Comparison of ENCODE assay signal across 1 cellular context in the genomic region with DNA sequence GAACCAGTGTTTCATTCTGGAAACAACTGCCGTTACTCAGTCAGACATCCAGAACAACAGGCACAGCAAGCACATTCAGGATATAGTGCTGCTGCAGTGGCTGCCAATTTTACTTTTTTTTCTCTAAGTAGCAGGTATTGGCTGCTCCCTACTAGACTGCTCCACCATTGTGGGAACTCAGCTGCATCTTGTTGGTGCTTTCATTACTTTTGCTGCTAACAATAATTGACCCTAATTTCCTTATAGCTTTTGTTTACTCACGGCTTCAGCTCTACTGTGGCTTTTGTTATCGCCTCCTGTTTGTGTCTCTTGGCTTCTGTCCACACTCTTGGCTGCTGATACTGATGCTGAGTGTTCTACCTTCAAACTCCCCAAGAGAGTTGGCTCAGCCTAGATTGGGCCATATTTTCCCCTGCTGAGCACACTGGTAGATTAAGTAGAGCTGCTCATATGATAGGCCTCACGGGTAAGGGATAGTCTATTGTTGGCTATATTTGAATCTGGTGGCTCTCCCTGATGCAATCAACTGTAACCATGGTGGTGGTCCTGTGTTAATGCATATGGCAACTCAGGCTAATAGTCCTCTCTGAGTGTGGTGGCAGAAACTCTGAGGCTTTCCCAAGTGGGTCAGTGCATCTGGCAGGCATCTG.
TF ChIP-seq lines count a peak whose summit lies in the region.

No MANE protein-coding gene starts in this region.

TF ChIP-seq in K562, 482 proteins besides CTCF, POLR2A, EP300 and RAD21 (continued from another document):
- TF ChIP-seq, protein P1, sequence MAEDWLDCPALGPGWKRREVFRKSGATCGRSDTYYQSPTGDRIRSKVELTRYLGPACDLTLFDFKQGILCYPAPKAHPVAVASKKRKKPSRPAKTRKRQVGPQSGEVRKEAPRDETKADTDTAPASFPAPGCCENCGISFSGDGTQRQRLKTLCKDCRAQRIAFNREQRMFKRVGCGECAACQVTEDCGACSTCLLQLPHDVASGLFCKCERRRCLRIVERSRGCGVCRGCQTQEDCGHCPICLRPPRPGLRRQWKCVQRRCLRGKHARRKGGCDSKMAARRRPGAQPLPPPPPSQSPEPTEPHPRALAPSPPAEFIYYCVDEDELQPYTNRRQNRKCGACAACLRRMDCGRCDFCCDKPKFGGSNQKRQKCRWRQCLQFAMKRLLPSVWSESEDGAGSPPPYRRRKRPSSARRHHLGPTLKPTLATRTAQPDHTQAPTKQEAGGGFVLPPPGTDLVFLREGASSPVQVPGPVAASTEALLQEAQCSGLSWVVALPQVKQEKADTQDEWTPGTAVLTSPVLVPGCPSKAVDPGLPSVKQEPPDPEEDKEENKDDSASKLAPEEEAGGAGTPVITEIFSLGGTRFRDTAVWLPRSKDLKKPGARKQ (CRISPR knock-in tag; IDR thresholded peaks at IDR 0.05): no peak
- TF ChIP-seq CREB1 (IDR thresholded peaks at IDR 0.05) (no peak), CREB1 (CRISPR knock-in tag; IDR thresholded peaks at IDR 0.05) (no peak), POLR2B (IDR thresholded peaks at IDR 0.05; ENCODE audit: low read depth, partially characterized antibody) (no peak), ZNF239 (CRISPR knock-in tag; IDR thresholded peaks at IDR 0.05) (no peak), EHMT2 (IDR thresholded peaks at IDR 0.05) (no peak; the same call in 1 of the 2 replicates), KLF13 (tag; IDR thresholded peaks at IDR 0.05; ENCODE audit: borderline replicate concordance, low read depth) (no peak), GTF2E2 (tag; IDR thresholded peaks at IDR 0.05) (no peak), TAF1 (IDR thresholded peaks at IDR 0.05; ENCODE audit: control insufficient read depth, extremely low read depth, insufficient read depth, low read length, severe bottlenecking) (no peak), CBFA2T3 (IDR thresholded peaks at IDR 0.05) (peak; percentile 61), TAF7 (tag; IDR thresholded peaks at IDR 0.05) (no peak), ARID1B (IDR thresholded peaks at IDR 0.05) (peak; percentile 68), HMGN3 (IDR thresholded peaks at IDR 0.05; ENCODE audit: borderline replicate concordance, extremely low read depth, insufficient read length, low read depth, low read length) (no peak), RFX1 (IDR thresholded peaks at IDR 0.05) (no peak), HLTF (IDR thresholded peaks at IDR 0.05) (no peak), ZNF778 (CRISPR knock-in tag; IDR thresholded peaks at IDR 0.05) (no peak), ZNF175 (CRISPR knock-in tag; IDR thresholded peaks at IDR 0.05; ENCODE audit: low read depth) (no peak), ZNF41 (CRISPR knock-in tag; conservative IDR thresholded peaks at IDR 0.05) (0 out of 2 replicates have a peak, but pooled peaks have one; percentile 41), ZNF263 (CRISPR knock-in tag; IDR thresholded peaks at IDR 0.05; ENCODE audit: borderline replicate concordance) (no peak), ZNF507 (tag; conservative IDR thresholded peaks at IDR 0.05) (no peak), ZNF583 (CRISPR knock-in tag; IDR thresholded peaks at IDR 0.05) (no peak), POLR2AphosphoS5 (IDR thresholded peaks at IDR 0.05; ENCODE audit: control insufficient read depth, insufficient read depth, low read depth, low read length) (no peak), HIVEP1 (CRISPR knock-in tag; IDR thresholded peaks at IDR 0.05) (no peak), KDM5B (IDR thresholded peaks at IDR 0.05; ENCODE audit: insufficient replicate concordance, low read depth, low read length) (no peak), HNRNPUL1 (IDR thresholded peaks at IDR 0.05; ENCODE audit: low read length) (no peak), TCF7L2 (IDR thresholded peaks at IDR 0.05; ENCODE audit: low read depth, low read length) (no peak), POLR3A (IDR thresholded peaks at IDR 0.05; ENCODE audit: borderline replicate concordance, extremely low read depth, insufficient read depth, insufficient read length) (no peak), ZNF121 (CRISPR knock-in tag; conservative IDR thresholded peaks at IDR 0.05) (no peak), ZNF561 (CRISPR knock-in tag; conservative IDR thresholded peaks at IDR 0.05) (no peak), ESRRA (IDR thresholded peaks at IDR 0.05; ENCODE audit: borderline replicate concordance, low read depth) (no peak), BCL6 (CRISPR knock-in tag; IDR thresholded peaks at IDR 0.05) (no peak)
- TF ChIP-seq, protein P2, sequence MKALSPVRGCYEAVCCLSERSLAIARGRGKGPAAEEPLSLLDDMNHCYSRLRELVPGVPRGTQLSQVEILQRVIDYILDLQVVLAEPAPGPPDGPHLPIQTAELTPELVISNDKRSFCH (CRISPR knock-in tag; IDR thresholded peaks at IDR 0.05): no peak
- TF ChIP-seq, protein P2 (tag; IDR thresholded peaks at IDR 0.05): no peak
- TF ChIP-seq, protein P3, sequence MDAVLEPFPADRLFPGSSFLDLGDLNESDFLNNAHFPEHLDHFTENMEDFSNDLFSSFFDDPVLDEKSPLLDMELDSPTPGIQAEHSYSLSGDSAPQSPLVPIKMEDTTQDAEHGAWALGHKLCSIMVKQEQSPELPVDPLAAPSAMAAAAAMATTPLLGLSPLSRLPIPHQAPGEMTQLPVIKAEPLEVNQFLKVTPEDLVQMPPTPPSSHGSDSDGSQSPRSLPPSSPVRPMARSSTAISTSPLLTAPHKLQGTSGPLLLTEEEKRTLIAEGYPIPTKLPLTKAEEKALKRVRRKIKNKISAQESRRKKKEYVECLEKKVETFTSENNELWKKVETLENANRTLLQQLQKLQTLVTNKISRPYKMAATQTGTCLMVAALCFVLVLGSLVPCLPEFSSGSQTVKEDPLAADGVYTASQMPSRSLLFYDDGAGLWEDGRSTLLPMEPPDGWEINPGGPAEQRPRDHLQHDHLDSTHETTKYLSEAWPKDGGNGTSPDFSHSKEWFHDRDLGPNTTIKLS (IDR thresholded peaks at IDR 0.05; ENCODE audit: borderline replicate concordance, low read depth): no peak
- TF ChIP-seq, protein P4, sequence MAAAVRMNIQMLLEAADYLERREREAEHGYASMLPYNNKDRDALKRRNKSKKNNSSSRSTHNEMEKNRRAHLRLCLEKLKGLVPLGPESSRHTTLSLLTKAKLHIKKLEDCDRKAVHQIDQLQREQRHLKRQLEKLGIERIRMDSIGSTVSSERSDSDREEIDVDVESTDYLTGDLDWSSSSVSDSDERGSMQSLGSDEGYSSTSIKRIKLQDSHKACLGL (CRISPR knock-in tag; IDR thresholded peaks at IDR 0.05; ENCODE audit: borderline replicate concordance, poor library complexity, severe bottlenecking): no peak
- TF ChIP-seq, protein P5, sequence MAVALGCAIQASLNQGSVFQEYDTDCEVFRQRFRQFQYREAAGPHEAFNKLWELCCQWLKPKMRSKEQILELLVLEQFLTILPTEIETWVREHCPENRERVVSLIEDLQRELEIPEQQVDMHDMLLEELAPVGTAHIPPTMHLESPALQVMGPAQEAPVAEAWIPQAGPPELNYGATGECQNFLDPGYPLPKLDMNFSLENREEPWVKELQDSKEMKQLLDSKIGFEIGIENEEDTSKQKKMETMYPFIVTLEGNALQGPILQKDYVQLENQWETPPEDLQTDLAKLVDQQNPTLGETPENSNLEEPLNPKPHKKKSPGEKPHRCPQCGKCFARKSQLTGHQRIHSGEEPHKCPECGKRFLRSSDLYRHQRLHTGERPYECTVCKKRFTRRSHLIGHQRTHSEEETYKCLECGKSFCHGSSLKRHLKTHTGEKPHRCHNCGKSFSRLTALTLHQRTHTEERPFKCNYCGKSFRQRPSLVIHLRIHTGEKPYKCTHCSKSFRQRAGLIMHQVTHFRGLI (CRISPR knock-in tag; IDR thresholded peaks at IDR 0.05): no peak
- TF ChIP-seq, protein P6, sequence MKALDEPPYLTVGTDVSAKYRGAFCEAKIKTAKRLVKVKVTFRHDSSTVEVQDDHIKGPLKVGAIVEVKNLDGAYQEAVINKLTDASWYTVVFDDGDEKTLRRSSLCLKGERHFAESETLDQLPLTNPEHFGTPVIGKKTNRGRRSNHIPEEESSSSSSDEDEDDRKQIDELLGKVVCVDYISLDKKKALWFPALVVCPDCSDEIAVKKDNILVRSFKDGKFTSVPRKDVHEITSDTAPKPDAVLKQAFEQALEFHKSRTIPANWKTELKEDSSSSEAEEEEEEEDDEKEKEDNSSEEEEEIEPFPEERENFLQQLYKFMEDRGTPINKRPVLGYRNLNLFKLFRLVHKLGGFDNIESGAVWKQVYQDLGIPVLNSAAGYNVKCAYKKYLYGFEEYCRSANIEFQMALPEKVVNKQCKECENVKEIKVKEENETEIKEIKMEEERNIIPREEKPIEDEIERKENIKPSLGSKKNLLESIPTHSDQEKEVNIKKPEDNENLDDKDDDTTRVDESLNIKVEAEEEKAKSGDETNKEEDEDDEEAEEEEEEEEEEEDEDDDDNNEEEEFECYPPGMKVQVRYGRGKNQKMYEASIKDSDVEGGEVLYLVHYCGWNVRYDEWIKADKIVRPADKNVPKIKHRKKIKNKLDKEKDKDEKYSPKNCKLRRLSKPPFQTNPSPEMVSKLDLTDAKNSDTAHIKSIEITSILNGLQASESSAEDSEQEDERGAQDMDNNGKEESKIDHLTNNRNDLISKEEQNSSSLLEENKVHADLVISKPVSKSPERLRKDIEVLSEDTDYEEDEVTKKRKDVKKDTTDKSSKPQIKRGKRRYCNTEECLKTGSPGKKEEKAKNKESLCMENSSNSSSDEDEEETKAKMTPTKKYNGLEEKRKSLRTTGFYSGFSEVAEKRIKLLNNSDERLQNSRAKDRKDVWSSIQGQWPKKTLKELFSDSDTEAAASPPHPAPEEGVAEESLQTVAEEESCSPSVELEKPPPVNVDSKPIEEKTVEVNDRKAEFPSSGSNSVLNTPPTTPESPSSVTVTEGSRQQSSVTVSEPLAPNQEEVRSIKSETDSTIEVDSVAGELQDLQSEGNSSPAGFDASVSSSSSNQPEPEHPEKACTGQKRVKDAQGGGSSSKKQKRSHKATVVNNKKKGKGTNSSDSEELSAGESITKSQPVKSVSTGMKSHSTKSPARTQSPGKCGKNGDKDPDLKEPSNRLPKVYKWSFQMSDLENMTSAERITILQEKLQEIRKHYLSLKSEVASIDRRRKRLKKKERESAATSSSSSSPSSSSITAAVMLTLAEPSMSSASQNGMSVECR (CRISPR knock-in tag; IDR thresholded peaks at IDR 0.05): no peak
- TF ChIP-seq, protein P7, sequence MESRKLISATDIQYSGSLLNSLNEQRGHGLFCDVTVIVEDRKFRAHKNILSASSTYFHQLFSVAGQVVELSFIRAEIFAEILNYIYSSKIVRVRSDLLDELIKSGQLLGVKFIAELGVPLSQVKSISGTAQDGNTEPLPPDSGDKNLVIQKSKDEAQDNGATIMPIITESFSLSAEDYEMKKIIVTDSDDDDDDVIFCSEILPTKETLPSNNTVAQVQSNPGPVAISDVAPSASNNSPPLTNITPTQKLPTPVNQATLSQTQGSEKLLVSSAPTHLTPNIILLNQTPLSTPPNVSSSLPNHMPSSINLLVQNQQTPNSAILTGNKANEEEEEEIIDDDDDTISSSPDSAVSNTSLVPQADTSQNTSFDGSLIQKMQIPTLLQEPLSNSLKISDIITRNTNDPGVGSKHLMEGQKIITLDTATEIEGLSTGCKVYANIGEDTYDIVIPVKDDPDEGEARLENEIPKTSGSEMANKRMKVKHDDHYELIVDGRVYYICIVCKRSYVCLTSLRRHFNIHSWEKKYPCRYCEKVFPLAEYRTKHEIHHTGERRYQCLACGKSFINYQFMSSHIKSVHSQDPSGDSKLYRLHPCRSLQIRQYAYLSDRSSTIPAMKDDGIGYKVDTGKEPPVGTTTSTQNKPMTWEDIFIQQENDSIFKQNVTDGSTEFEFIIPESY (CRISPR knock-in tag; IDR thresholded peaks at IDR 0.05): no peak
- TF ChIP-seq, protein P8, sequence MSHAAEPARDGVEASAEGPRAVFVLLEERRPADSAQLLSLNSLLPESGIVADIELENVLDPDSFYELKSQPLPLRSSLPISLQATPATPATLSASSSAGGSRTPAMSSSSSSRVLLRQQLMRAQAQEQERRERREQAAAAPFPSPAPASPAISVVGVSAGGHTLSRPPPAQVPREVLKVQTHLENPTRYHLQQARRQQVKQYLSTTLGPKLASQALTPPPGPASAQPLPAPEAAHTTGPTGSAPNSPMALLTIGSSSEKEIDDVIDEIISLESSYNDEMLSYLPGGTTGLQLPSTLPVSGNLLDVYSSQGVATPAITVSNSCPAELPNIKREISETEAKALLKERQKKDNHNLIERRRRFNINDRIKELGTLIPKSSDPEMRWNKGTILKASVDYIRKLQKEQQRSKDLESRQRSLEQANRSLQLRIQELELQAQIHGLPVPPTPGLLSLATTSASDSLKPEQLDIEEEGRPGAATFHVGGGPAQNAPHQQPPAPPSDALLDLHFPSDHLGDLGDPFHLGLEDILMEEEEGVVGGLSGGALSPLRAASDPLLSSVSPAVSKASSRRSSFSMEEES (CRISPR knock-in tag; IDR thresholded peaks at IDR 0.05): no peak
- TF ChIP-seq, protein P9, sequence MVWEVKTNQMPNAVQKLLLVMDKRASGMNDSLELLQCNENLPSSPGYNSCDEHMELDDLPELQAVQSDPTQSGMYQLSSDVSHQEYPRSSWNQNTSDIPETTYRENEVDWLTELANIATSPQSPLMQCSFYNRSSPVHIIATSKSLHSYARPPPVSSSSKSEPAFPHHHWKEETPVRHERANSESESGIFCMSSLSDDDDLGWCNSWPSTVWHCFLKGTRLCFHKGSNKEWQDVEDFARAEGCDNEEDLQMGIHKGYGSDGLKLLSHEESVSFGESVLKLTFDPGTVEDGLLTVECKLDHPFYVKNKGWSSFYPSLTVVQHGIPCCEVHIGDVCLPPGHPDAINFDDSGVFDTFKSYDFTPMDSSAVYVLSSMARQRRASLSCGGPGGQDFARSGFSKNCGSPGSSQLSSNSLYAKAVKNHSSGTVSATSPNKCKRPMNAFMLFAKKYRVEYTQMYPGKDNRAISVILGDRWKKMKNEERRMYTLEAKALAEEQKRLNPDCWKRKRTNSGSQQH (CRISPR knock-in tag; IDR thresholded peaks at IDR 0.05): no peak
